In the genomic region with DNA sequence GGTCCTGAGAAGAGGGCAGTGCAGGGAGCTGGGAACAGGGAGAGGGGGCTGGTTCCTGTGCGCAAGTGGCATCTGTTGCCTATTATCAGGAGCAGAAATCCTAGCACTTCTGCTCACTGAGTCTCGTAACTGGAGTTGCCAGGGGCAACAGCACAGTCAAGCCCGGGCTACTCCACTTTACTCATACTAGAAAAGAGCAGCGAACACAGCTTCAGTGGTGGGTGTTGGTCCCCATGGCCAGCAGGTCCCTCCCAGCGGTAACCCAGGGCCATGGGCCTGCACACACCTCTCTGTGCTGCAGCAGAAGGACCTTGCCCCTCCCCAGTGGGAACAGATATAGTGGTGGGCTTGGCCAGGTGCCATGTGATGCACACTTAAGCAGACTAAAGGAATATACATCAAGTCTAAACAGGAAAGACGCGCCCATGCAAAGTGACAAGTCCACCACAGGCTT, we compare ENCODE assay signal across 1 cellular context.
TF ChIP-seq lines count a peak whose summit lies in the region.

No MANE protein-coding gene starts in this region.

TF ChIP-seq in SK-N-SH, 30 proteins besides CTCF, POLR2A, EP300 and RAD21:
- TF ChIP-seq NRF1 (IDR thresholded peaks at IDR 0.05; ENCODE audit: low read depth, low read length) (peak; percentile 40; the same call in 1 of the 2 replicates), MXI1 (IDR thresholded peaks at IDR 0.05; ENCODE audit: low read depth, low read length) (peak; percentile 64; the same call in 1 of the 2 replicates), TCF12 (IDR thresholded peaks at IDR 0.05) (no peak)
